Comparison of ENCODE assay signal across 1 cellular context in genomic region chr2:206971805-206972204, GRCh38.
TF ChIP-seq lines count a peak whose summit lies in the region.

No MANE protein-coding gene starts in this region.

TF ChIP-seq in SK-N-SH, 30 proteins besides CTCF, POLR2A, EP300 and RAD21 (continued from another document):
- TF ChIP-seq JUND (IDR thresholded peaks at IDR 0.05): no peak
- TF ChIP-seq SIN3A (IDR thresholded peaks at IDR 0.05; ENCODE audit: borderline replicate concordance, low read depth, low read length): no peak
- TF ChIP-seq MAX (IDR thresholded peaks at IDR 0.05; ENCODE audit: low read depth): no peak
- no peak for TF ChIP-seq MXI1 (IDR thresholded peaks at IDR 0.05; ENCODE audit: low read depth, low read length)
TF ChIP-seq in SK-N-SH: peak in this region for 0.
